Comparison of ENCODE assay signal across 11 cellular contexts in the genomic region with DNA sequence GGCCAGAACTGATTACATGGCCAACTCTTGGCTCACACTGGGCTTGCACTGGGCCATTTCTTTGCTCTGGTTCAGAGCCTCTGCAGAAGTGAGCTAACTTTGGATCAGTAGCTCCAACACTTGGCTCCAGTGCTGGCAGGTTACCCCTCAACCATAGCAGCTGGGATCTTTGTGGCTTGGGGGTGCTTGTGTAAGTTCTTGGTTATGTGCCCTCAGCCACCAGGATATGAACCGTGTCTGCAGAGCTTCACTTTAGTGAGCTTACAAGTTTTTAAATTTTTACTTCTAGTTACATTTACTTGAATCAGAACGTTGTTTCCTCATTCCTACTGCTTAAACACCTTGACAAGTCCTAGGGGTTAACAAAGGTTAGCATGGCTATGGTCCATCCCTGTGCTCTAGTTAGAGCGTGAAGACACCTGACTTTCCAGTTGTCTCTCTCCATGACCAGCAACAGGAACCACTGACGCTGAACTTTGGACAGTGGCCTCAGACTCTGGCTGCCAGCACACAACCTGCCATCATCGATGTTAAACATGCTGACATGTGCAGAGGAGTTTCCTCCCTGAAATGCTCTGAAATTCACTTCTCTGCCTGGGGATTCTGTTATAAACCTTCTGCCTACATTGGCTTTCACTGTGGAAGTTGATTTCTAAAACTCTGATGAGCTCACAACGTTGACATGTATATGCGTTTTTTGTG. TPM values are rescaled to one million over a fixed set of nuclear protein-coding genes. Genes with fewer than 3 reads are reported as not detected.
DNase-seq lines count a peak whose midpoint lies in the region; ATAC-seq and TF ChIP-seq lines count a peak whose summit lies in the region.
"Had no signal": no experiment of that assay in that cellular context is flagged by ENCODE, and none has a peak within 500 bp of the region (broad histone marks: within the 10 kb centered on the region; RNA-seq: fewer than 3 reads in every experiment).

No MANE protein-coding gene starts in this region.

- no peak for TF ChIP-seq CTCF in endothelial cell (IDR thresholded peaks at IDR 0.05; ENCODE audit: unreplicated experiment)

- peaks cover 4% of the 10 kb centered on the region for H3K36me3 Mint-ChIP-seq in activated naive CD4-positive, alpha-beta T cell treated with anti-CD3 and anti-CD28 coated beads, Interleukin-2, amount 50 U/mL, for 24 hours
- peaks cover 37% of the 10 kb centered on the region for H3K36me3 Mint-ChIP-seq in endothelial cell (ENCODE audit: low read depth, unreplicated experiment)

- H3K27ac Mint-ChIP-seq in activated naive CD4-positive, alpha-beta T cell treated with anti-CD3 and anti-CD28 coated beads, Interleukin-2, amount 50 U/mL, for 24 hours, result peak overlapping the region; percentile 23
- peak overlapping the region; percentile 31 for H3K27ac Mint-ChIP-seq in endothelial cell (ENCODE audit: unreplicated experiment)
- peak overlapping the region; percentile 74 to 93 for H3K27ac Mint-ChIP-seq in stimulated activated naive CD8-positive, alpha-beta T cell treated with anti-CD3 and anti-CD28 coated beads, Interleukin-15, amount 100 ng/mL, for 72 hours

- no peak for ATAC-seq in stimulated activated naive CD8-positive, alpha-beta T cell treated with anti-CD3 and anti-CD28 coated beads, Interleukin-15, amount 100 ng/mL, for 72 hours
- no peak for ATAC-seq in HG02642 (IDR thresholded peaks at IDR 0.05; ENCODE audit: poor library complexity, unreplicated experiment)
- ATAC-seq: heart right ventricle had no signal

- DNase-seq in activated naive CD4-positive, alpha-beta T cell (lab: John Stamatoyannopoulos, UW), result no peak
- no peak for DNase-seq in endothelial cell (ENCODE audit: low spot score)
- DNase-seq in stimulated activated naive CD8-positive, alpha-beta T cell treated with anti-CD3 and anti-CD28 coated beads, Interleukin-15, amount 100 ng/mL, for 72 hours, result no peak
- no peak for DNase-seq in T-helper 1 cell
- DNase-seq: heart right ventricle, NCI-H1436, substantia nigra, SW 1271 had no signal

- no peaks in the 10 kb centered on the region for H3K27me3 Mint-ChIP-seq in activated naive CD4-positive, alpha-beta T cell treated with anti-CD3 and anti-CD28 coated beads, Interleukin-2, amount 50 U/mL, for 24 hours
- H3K27me3 Mint-ChIP-seq in endothelial cell (ENCODE audit: unreplicated experiment), result peaks cover 11% of the 10 kb centered on the region
- H3K27me3 Mint-ChIP-seq in stimulated activated naive CD8-positive, alpha-beta T cell treated with anti-CD3 and anti-CD28 coated beads, Interleukin-15, amount 100 ng/mL, for 72 hours, result no peaks in the 10 kb centered on the region

- H3K4me1 Mint-ChIP-seq in activated naive CD4-positive, alpha-beta T cell treated with anti-CD3 and anti-CD28 coated beads, Interleukin-2, amount 50 U/mL, for 24 hours, result peaks cover 45% of the 10 kb centered on the region
- H3K4me1 Mint-ChIP-seq in endothelial cell (ENCODE audit: unreplicated experiment), result peaks cover 14% of the 10 kb centered on the region
- H3K4me1 Mint-ChIP-seq in stimulated activated naive CD8-positive, alpha-beta T cell treated with anti-CD3 and anti-CD28 coated beads, Interleukin-15, amount 100 ng/mL, for 72 hours, result peaks cover 82% of the 10 kb centered on the region

- no peaks in the 10 kb centered on the region for H3K9me3 Mint-ChIP-seq in activated naive CD4-positive, alpha-beta T cell treated with anti-CD3 and anti-CD28 coated beads, Interleukin-2, amount 50 U/mL, for 24 hours
- no peaks in the 10 kb centered on the region for H3K9me3 Mint-ChIP-seq in endothelial cell (ENCODE audit: unreplicated experiment)
- no peaks in the 10 kb centered on the region for H3K9me3 Mint-ChIP-seq in stimulated activated naive CD8-positive, alpha-beta T cell treated with anti-CD3 and anti-CD28 coated beads, Interleukin-15, amount 100 ng/mL, for 72 hours

- peak overlapping the region; percentile 66 for H3K4me3 Mint-ChIP-seq in activated naive CD4-positive, alpha-beta T cell treated with anti-CD3 and anti-CD28 coated beads, Interleukin-2, amount 50 U/mL, for 24 hours
- H3K4me3 Mint-ChIP-seq in endothelial cell (ENCODE audit: unreplicated experiment), result no peak overlapping the region
- H3K4me3 Mint-ChIP-seq in stimulated activated naive CD8-positive, alpha-beta T cell treated with anti-CD3 and anti-CD28 coated beads, Interleukin-15, amount 100 ng/mL, for 72 hours, result peak overlapping the region; percentile 54 to 64

RNA-seq across cellular contexts. Expression of a gene that starts 4.1 kb away (rescaled TPM):
- total RNA-seq in endothelial cell (ENCODE audit: unreplicated experiment), result 11.4 TPM

RNA-seq across cellular contexts. Expression of a gene that starts 13.0 kb away (rescaled TPM):
- total RNA-seq in endothelial cell (ENCODE audit: unreplicated experiment), result 33.1 TPM

RNA-seq across cellular contexts. Expression of a gene that starts 13.2 kb away (rescaled TPM):
- total RNA-seq in endothelial cell (ENCODE audit: unreplicated experiment), result 34.4 TPM

RNA-seq across cellular contexts. Expression of a gene that starts 15.2 kb away (rescaled TPM):
- 36.3 TPM for total RNA-seq in endothelial cell (ENCODE audit: unreplicated experiment)

RNA-seq across cellular contexts. Expression of a gene that starts 25.3 kb away (rescaled TPM):
- 1.2 TPM for total RNA-seq in endothelial cell (ENCODE audit: unreplicated experiment)
- total RNA-seq: ascending aorta had no signal

Comparison
In these comparisons a context has a peak if more than half of its experiments do, and no peak if none do; other contexts are left out.
1. H3K27ac Mint-ChIP-seq: peak in every context shown above with its lines; median percentile 84 in stimulated activated naive CD8-positive, alpha-beta T cell treated with anti-CD3 and anti-CD28 coated beads, Interleukin-15, amount 100 ng/mL, for 72 hours; 31 in endothelial cell; 23 in activated naive CD4-positive, alpha-beta T cell treated with anti-CD3 and anti-CD28 coated beads, Interleukin-2, amount 50 U/mL, for 24 hours.